Comparison of ENCODE assay signal across 39 cellular contexts in the genomic region with DNA sequence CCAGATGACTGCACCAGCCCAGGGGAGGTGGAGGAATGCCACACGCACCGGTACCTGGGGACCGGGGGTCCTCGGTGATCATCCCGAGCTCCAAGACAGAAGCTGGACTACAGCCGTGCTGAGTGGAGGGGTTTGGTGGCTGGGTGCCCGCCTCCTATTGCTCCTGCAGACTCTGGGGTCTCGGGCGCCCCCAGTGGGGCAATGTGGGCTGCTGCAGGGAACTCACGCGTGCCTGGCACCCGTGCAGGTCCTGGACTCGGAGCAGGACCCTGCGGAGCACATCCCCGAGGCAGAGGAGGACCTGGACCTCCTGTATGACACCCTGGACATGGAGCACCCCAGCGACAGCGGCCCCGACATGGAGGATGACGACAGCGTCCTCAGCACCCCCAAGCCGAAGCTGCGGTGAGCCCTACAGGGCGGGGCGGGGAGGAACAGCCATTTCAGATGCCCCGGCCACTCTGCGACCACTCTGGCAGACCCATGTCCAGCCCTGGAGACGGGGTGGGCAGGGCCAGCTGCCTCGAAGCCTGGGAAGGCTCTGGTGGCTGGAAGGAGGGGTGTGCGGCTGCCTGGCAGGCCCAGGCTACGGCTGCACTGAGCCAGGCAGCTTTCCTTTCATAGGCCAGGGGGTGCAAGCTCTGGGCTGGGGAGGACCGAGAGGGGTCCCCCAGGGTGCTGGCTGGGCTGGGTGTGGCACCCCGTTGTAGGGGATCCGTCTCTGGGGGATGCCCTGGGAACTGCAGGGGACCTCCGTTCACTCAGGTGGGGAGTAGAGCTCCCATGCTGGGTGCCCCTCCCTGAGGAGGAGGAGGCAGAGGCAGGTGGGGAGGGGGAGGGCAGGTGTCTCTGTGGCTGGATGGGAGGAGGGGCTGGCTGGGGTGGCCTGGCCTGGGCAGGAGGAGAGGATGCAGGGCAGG. TPM values are rescaled to one million over a fixed set of nuclear protein-coding genes. Genes with fewer than 3 reads are reported as not detected.
DNase-seq lines count a peak whose midpoint lies in the region; ATAC-seq, FAIRE-seq and TF ChIP-seq lines count a peak whose summit lies in the region.
"Had no signal": no experiment of that assay in that cellular context is flagged by ENCODE, and none has a peak within 500 bp of the region (broad histone marks: within the 10 kb centered on the region; RNA-seq: fewer than 3 reads in every experiment).

No MANE protein-coding gene starts in this region.

- H2BK20ac ChIP-seq in H9 (ENCODE audit: low read depth, low read length, poor library complexity, severe bottlenecking), result no peak overlapping the region

- H4K20me1 ChIP-seq in H9 (ENCODE audit: control insufficient read depth, insufficient read depth, insufficient read length) (no peaks in the 10 kb centered on the region), K562 (replicated peaks; ENCODE audit: control insufficient read depth, insufficient read depth, low read length) (no peaks in the 10 kb centered on the region), osteoblast (ENCODE audit: insufficient read depth, low read length) (no peaks in the 10 kb centered on the region)

- CTCF ChIA-PET in K562 (lab: Yijun Ruan, JAX; ENCODE audit: low intra/inter-chr PET ratio), result no interaction called here

- no peak overlapping the region for H4K5ac ChIP-seq in H9 (ENCODE audit: insufficient read length, low read depth, low read length)

- no peak overlapping the region for H4K91ac ChIP-seq in H9 (ENCODE audit: insufficient read length, low read depth, low read length)

- H3K79me2 ChIP-seq in H9 (ENCODE audit: insufficient read depth, low read length) (no peaks in the 10 kb centered on the region), K562 (ENCODE audit: control insufficient read depth, insufficient read depth, low read length) (no peaks in the 10 kb centered on the region), osteoblast (ENCODE audit: insufficient read depth, low read length) (no peaks in the 10 kb centered on the region)

- H2BK12ac ChIP-seq in H9 (ENCODE audit: insufficient read length, low read depth, low read length), result no peak overlapping the region

- BruUV-seq in K562 (replicated peaks; lab: Mats Ljungman, UMichigan), result no TSS peak

- TF ChIP-seq POLR2A in K562 (conservative IDR thresholded peaks at IDR 0.05), result no peak

- no peak overlapping the region for H3K4me3 Mint-ChIP-seq in H9
- H3K4me3 Mint-ChIP-seq: activated naive CD4-positive, alpha-beta T cell treated with anti-CD3 and anti-CD28 coated beads, Interleukin-2, amount 10 ng/mL, durations not matched to agents 7 days and 5 days; IgD-negative memory B cell; nephron; stimulated activated naive CD8-positive, alpha-beta T cell treated with anti-CD3 and anti-CD28 coated beads, Interleukin-15, Interleukin-2, amounts not matched to agents 100 ng/mL and 50 ng/mL, for 24 hours; T-helper 17 cell had no signal

- no peaks in the 10 kb centered on the region for H3K23me2 ChIP-seq in H9 (ENCODE audit: insufficient read length, low read depth, low read length, poor library complexity, severe bottlenecking)

- peaks cover 8% of the 10 kb centered on the region for H3K27me3 Mint-ChIP-seq in H9 (ENCODE audit: low read depth)
- H3K27me3 Mint-ChIP-seq: activated naive CD4-positive, alpha-beta T cell treated with anti-CD3 and anti-CD28 coated beads, Interleukin-2, amount 10 ng/mL, durations not matched to agents 7 days and 5 days; CD4-positive, CD25-positive, alpha-beta regulatory T cell; stimulated activated naive CD8-positive, alpha-beta T cell treated with anti-CD3 and anti-CD28 coated beads, Interleukin-15, Interleukin-2, amounts not matched to agents 100 ng/mL and 50 ng/mL, for 24 hours; T-helper 17 cell had no signal

- no peak overlapping the region for H2BK5ac ChIP-seq in H9 (ENCODE audit: insufficient read length, low read length)

- H4K8ac ChIP-seq in H9 (replicated peaks; ENCODE audit: insufficient read length, low read depth, low read length), result no peak overlapping the region

- H3K27ac ChIP-seq in right cardiac atrium (ENCODE audit: low read length) (no peak overlapping the region), H9 (ENCODE audit: insufficient read length, low read depth, low read length) (no peak overlapping the region), K562 (ENCODE audit: extremely low read depth, low read depth, low read length) (no peak overlapping the region), osteoblast (ENCODE audit: low read depth, low read length) (no peak overlapping the region)
- H3K27ac ChIP-seq: A549, adrenal gland, body of pancreas, esophagus squamous epithelium, foreskin keratinocyte, lower lobe of right lung, pancreas, thoracic aorta had no signal

- DNase-seq in right cardiac atrium (peak in 2 of 3 donors; percentile 47 to 51), cardiac septum (ENCODE audit: low spot score) (no peak), H9 (peak; percentile 61), K562 (ENCODE audit: extremely low read depth in 1 of 4, low spot score in 3 of 4) (peak; percentile 24 to 52 (median 42)), osteoblast (ENCODE audit: insufficient read length, low spot score, missing footprints) (peak; percentile 86), KG1 (lab: John Stamatoyannopoulos, UW) (no peak), NCI-H524 treated with DMSO at 0.1 percent for 48 hours (lab: John Stamatoyannopoulos, UW) (no peak)
- no peak for DNase-seq in activated CD8-positive, alpha-beta memory T cell treated with anti-CD3 and anti-CD28 coated beads, Interleukin-2, amount 50 U/mL, for 48 hours
- DNase-seq: activated CD4-positive, alpha-beta T cell treated with anti-CD3 and anti-CD28 coated beads, Interleukin-2, amount 50 U/mL, for 48 hours; activated CD4-positive, CD25-positive, alpha-beta regulatory T cell treated with anti-CD3 and anti-CD28 coated beads, Interleukin-2, amount 50 U/mL, for 72 hours; activated CD8-positive, alpha-beta memory T cell treated with anti-CD3 and anti-CD28 coated beads, Interleukin-2, amount 50 U/mL, for 4 hours; activated naive CD4-positive, alpha-beta T cell treated with anti-CD3 and anti-CD28 coated beads, Interleukin-2, amount 10 ng/mL, durations not matched to agents 7 days and 5 days; adrenal gland; body of pancreas; CD4-positive, CD25-positive, alpha-beta regulatory T cell; esophagus squamous epithelium; foreskin keratinocyte; lower lobe of right lung; mucosa of descending colon; NCI-H1092 treated with DMSO at 0.1 percent for 48 hours; NCI-H187 treated with DMSO at 0.1 percent for 48 hours; NCI-H2171; NCI-H510A treated with DMSO at 0.1 percent for 48 hours; PC-3; retina; stimulated activated CD4-positive, alpha-beta T cell treated with anti-CD3 and anti-CD28 coated beads, Interleukin-2, amount 100 ng/mL, for 24 hours; T-helper 17 cell had no signal

- H3K23ac ChIP-seq in H9 (ENCODE audit: insufficient read length, low read depth, low read length), result no peak overlapping the region

- no peaks in the 10 kb centered on the region for H3K27me3 ChIP-seq in right cardiac atrium (ENCODE audit: control insufficient read depth, insufficient read depth)
- no peaks in the 10 kb centered on the region for H3K27me3 ChIP-seq in H9 (ENCODE audit: insufficient read depth, low read length)
- H3K27me3 ChIP-seq in K562 (ENCODE audit: control insufficient read depth in 2 of 2, insufficient read depth in 2 of 2, low read length in 2 of 2), result no peaks in the 10 kb centered on the region
- no peaks in the 10 kb centered on the region for H3K27me3 ChIP-seq in osteoblast (ENCODE audit: insufficient read depth, low read length)
- H3K27me3 ChIP-seq: adrenal gland, body of pancreas, esophagus squamous epithelium, pancreas had no signal

- no peaks in the 10 kb centered on the region for H3K9me3 ChIP-seq in right cardiac atrium (ENCODE audit: control insufficient read depth, low read length)
- H3K9me3 ChIP-seq in H9 (ENCODE audit: control insufficient read depth, low read depth, low read length), result no peaks in the 10 kb centered on the region
- H3K9me3 ChIP-seq in K562 (replicated peaks; ENCODE audit: control insufficient read depth, insufficient read depth, low read depth, low read length), result no peaks in the 10 kb centered on the region
- H3K9me3 ChIP-seq in osteoblast (ENCODE audit: low read depth, low read length), result no peaks in the 10 kb centered on the region
- H3K9me3 ChIP-seq: A549, adrenal gland, body of pancreas, esophagus squamous epithelium, lower lobe of right lung, mucosa of descending colon, pancreas, thoracic aorta had no signal

- in situ Hi-C loops in K562 (cut with MboI), result no loop called here

- peaks cover 8% of the 10 kb centered on the region in 2 experiments for H3K4me1 Mint-ChIP-seq in H9
- H3K4me1 Mint-ChIP-seq: nephron had no signal

- no peak overlapping the region for H3K56ac ChIP-seq in H9 (ENCODE audit: insufficient read length, low read depth, low read length)

- H2AK5ac ChIP-seq in H9 (ENCODE audit: insufficient read length, low read length), result no peak overlapping the region

- H3K18ac ChIP-seq in H9 (ENCODE audit: insufficient read length, low read depth, low read length), result no peak overlapping the region

- no peaks in the 10 kb centered on the region for H3K4me1 ChIP-seq in right cardiac atrium (ENCODE audit: control insufficient read depth, insufficient read depth, low read length)
- H3K4me1 ChIP-seq in H9 (ENCODE audit: insufficient read depth, low read length), result peaks cover 2% of the 10 kb centered on the region; the same call in 1 of the 2 replicates
- peaks cover 8 to 28% of the 10 kb centered on the region in 2 experiments; a peak in 4 of 5 replicates for H3K4me1 ChIP-seq in K562 (replicated peaks in 1 of 2; ENCODE audit: control insufficient read depth in 2 of 2, insufficient read depth in 2 of 2, low read length in 2 of 2)
- no peaks in the 10 kb centered on the region for H3K4me1 ChIP-seq in osteoblast (ENCODE audit: insufficient read depth, low read length)
- H3K4me1 ChIP-seq: A549, adrenal gland, body of pancreas, foreskin keratinocyte, lower lobe of right lung, pancreas had no signal

- H3K9me1 ChIP-seq in K562 (ENCODE audit: control insufficient read depth, insufficient read depth, low read length), result no peaks in the 10 kb centered on the region

- no peaks in the 10 kb centered on the region for H3K79me1 ChIP-seq in H9 (ENCODE audit: insufficient read depth, low read depth, low read length, poor library complexity, severe bottlenecking)

- no peak overlapping the region; the same call in 1 of the 2 replicates for H3K14ac ChIP-seq in H9 (ENCODE audit: insufficient read depth, low read length)

- no peak overlapping the region for H3K4me2 ChIP-seq in H9 (ENCODE audit: insufficient read depth, insufficient read length, low read length)
- no peak overlapping the region for H3K4me2 ChIP-seq in K562 (ENCODE audit: insufficient read depth, low read length)
- no peak overlapping the region for H3K4me2 ChIP-seq in osteoblast (ENCODE audit: insufficient read depth, low read length)
- H3K4me2 ChIP-seq: A549 had no signal

- H3K36me3 Mint-ChIP-seq in H9 (ENCODE audit: insufficient read depth in 1 of 3, low read depth in 3 of 3), result peaks cover 8 to 16% (median 12%) of the 10 kb centered on the region in 3 experiments
- H3K36me3 Mint-ChIP-seq: activated naive CD4-positive, alpha-beta T cell treated with anti-CD3 and anti-CD28 coated beads, Interleukin-2, amount 10 ng/mL, durations not matched to agents 7 days and 5 days; CD4-positive, CD25-positive, alpha-beta regulatory T cell had no signal

- ATAC-seq in right cardiac atrium, result peak in 1 of 2 donors; percentile 12
- ATAC-seq in K562, result peak; percentile 75
- ATAC-seq: body of pancreas, foreskin keratinocyte, HCT116, mucosa of descending colon, PC-3, SK-N-SH treated with all-trans-retinoic acid at 6 μM for 48 hours had no signal

- no peak for FAIRE-seq in K562 (lab: Jason Lieb, UNC)
- FAIRE-seq: A549, endometrium, GM12892, pancreas, urothelium cell line had no signal

- 82% methylated on average over 34 of the region's 34 CpGs for WGBS in right cardiac atrium
- no CpG with 5 or more reads among the region's 34 CpGs for WGBS in H9 (ENCODE audit: extremely low coverage, insufficient read length, low lambda C conversion rate)
- WGBS in K562 (ENCODE audit: insufficient coverage, low coverage, missing lambda C conversion rate), result 38% methylated on average over 20 of the region's 34 CpGs

- no peak overlapping the region for H3K4ac ChIP-seq in H9 (ENCODE audit: low read depth, low read length)

- H3K27ac Mint-ChIP-seq in H9, result no peak overlapping the region
- H3K27ac Mint-ChIP-seq: activated naive CD4-positive, alpha-beta T cell treated with anti-CD3 and anti-CD28 coated beads, Interleukin-2, amount 10 ng/mL, durations not matched to agents 7 days and 5 days; IgD-negative memory B cell; nephron; T-helper 17 cell had no signal

- no peak overlapping the region for H3K4me3 ChIP-seq in right cardiac atrium (ENCODE audit: low read length)
- H3K4me3 ChIP-seq in K562, result no peak overlapping the region
- no peak overlapping the region for H3K4me3 ChIP-seq in osteoblast (ENCODE audit: insufficient read depth, low read length)
- H3K4me3 ChIP-seq: A549, adrenal gland, body of pancreas, esophagus squamous epithelium, lower lobe of right lung, mucosa of descending colon, pancreas, thoracic aorta had no signal

- intact Hi-C loops in right cardiac atrium (cut with DNase I), result loop anchor here in 3 of 4 donors (5.0 to 10.0 kb wide), 3 partner anchors 108 to 156 kb away; partner anchors contain the start of genes CRIP1 (in 1 of the 3) and TMEM121 (in 1 of the 3)
- intact Hi-C loops in cardiac septum (cut with DNase I), result no loop called here
- intact Hi-C loops in K562 (cut with micrococcal nuclease), result no loop called here

- POLR2A ChIA-PET in K562 (lab: Yijun Ruan, JAX), result interaction anchor here (0.6 kb wide), 1 partner anchor 370 kb away, joined by 3 read pairs; no protein-coding TSS in a partner anchor

- H2BK120ac ChIP-seq in H9 (ENCODE audit: low read depth, low read length, poor library complexity, severe bottlenecking), result no peak overlapping the region

- H3T11ph ChIP-seq in H9 (ENCODE audit: low read length), result no peak overlapping the region

- no peak overlapping the region for H2BK15ac ChIP-seq in H9 (ENCODE audit: low read depth, low read length)

- TF ChIP-seq RAD21 in K562 (CRISPR knock-in tag; conservative IDR thresholded peaks at IDR 0.05 in 1 of 2, IDR thresholded peaks at IDR 0.05 in 1 of 2), result no peak

- H2AFZ ChIP-seq in H9 (ENCODE audit: low read length) (no peak overlapping the region), K562 (ENCODE audit: low read depth, low read length) (no peak overlapping the region), osteoblast (ENCODE audit: low read length) (no peak overlapping the region)

- TF ChIP-seq CTCF in H9 (conservative IDR thresholded peaks at IDR 0.05) (peak; percentile 52), K562 (IDR thresholded peaks at IDR 0.05 in 2 of 3, conservative IDR thresholded peaks at IDR 0.05 in 1 of 3; ENCODE audit: insufficient read depth in 2 of 3, low read depth in 1 of 3, low read length in 3 of 3) (peak; percentile 24 to 35 (median 27); a peak in 3 of 6 replicates), osteoblast (IDR thresholded peaks at IDR 0.05; ENCODE audit: extremely low read depth, low read depth, low read length) (no peak)

- H3K9ac ChIP-seq in H9 (ENCODE audit: extremely low read depth, insufficient read length, low read length), result no peak overlapping the region
- H3K9ac ChIP-seq in K562 (ENCODE audit: insufficient read depth in 1 of 2, low read depth in 2 of 2, low read length in 2 of 2), result peak overlapping the region in 1 of 2 experiments; percentile 45; a peak in 2 of 4 replicates

- peaks cover 10% of the 10 kb centered on the region in 2 experiments; a peak in 4 of 5 replicates for H3K9me3 Mint-ChIP-seq in H9
- H3K9me3 Mint-ChIP-seq: activated naive CD4-positive, alpha-beta T cell treated with anti-CD3 and anti-CD28 coated beads, Interleukin-2, amount 10 ng/mL, durations not matched to agents 7 days and 5 days; CD4-positive, CD25-positive, alpha-beta regulatory T cell; IgD-negative memory B cell; stimulated activated naive CD8-positive, alpha-beta T cell treated with anti-CD3 and anti-CD28 coated beads, Interleukin-15, Interleukin-2, amounts not matched to agents 100 ng/mL and 50 ng/mL, for 24 hours had no signal

- TF ChIP-seq EP300 in K562 (IDR thresholded peaks at IDR 0.05; ENCODE audit: low read length), result no peak

- no peaks in the 10 kb centered on the region for H3K36me3 ChIP-seq in K562 (ENCODE audit: control insufficient read depth, insufficient read depth, low read length)
- H3K36me3 ChIP-seq in osteoblast (ENCODE audit: insufficient read depth, low read length), result peaks cover 2% of the 10 kb centered on the region
- H3K36me3 ChIP-seq: adrenal gland had no signal

RNA-seq across cellular contexts. Expression of gene TEX22, which starts 21.6 kb away (rescaled TPM):
- total RNA-seq in right cardiac atrium, result 1 to 10 TPM in 2 of 4 donors, under 1 TPM in 2; 0.46 to 1.9 (median 1.00) TPM
- polyA plus RNA-seq in right cardiac atrium, result 0.05 TPM
- total RNA-seq in cardiac septum, result 0.46 TPM
- total RNA-seq in H9 (2021), result 0.50 and 0.83 TPM in 2 replicates
- total RNA-seq in K562 (2011; cell fraction: chromatin; rRNA removed; ENCODE audit: low replicate concordance), result 2.3 and 5.1 TPM in 2 replicates
- total RNA-seq in K562 (2011; cell fraction: nucleolus; rRNA removed), result 2.6 and 3.8 TPM in 2 replicates
- 1.9 and 2.6 TPM in 2 replicates for total RNA-seq in K562 (2011; cell fraction: nucleoplasm; rRNA removed)
- 0.04 and 0.05 TPM in 2 replicates for total RNA-seq in K562 (2014; rRNA removed)
- total RNA-seq in K562 (2014; rRNA removed; fragmentation: Illumina TruSeq; extraction: Trizol), result 0.06 and 0.55 TPM in 2 replicates
- 0.14 and 0.45 TPM in 2 replicates for total RNA-seq in K562 (2015; rRNA removed; fragmentation: Illumina TruSeq; extraction: Trizol)
- total RNA-seq in K562 (2021), result 1.0 and 1.7 TPM in 2 replicates
- 0.31 and 0.50 TPM in 2 replicates for polyA plus RNA-seq in K562 (2011; rRNA removed)
- polyA plus RNA-seq in K562 (2011; cell fraction: cytosol; rRNA removed), result 0.22 and 0.66 TPM in 2 replicates
- 3.7 and 7.3 TPM in 2 replicates for polyA plus RNA-seq in K562 (2011; cell fraction: nucleus; rRNA removed)
- 0.14 and 0.36 TPM in 2 replicates for polyA plus RNA-seq in K562 (2012)
- 0.04 and 0.14 TPM in 2 replicates for polyA plus RNA-seq in K562 (2014; fragmentation: Illumina TruSeq; extraction: Trizol)
- not detected for polyA plus RNA-seq in K562 (2014; fragmentation: Nextera tagmentation; extraction: Ambion mirVana)
- polyA plus RNA-seq in K562 (2014; rRNA removed), result 0.18 and 0.23 TPM in 2 replicates
- 0.11 and 0.12 TPM in 2 replicates for polyA minus RNA-seq in K562 (2011; rRNA and poly(A)+ RNA removed)
- polyA minus RNA-seq in K562 (2011; cell fraction: cytosol; rRNA and poly(A)+ RNA removed), result not detected in 2 replicates
- 0.56 and 0.94 TPM in 2 replicates for polyA minus RNA-seq in K562 (2011; cell fraction: nucleus; rRNA and poly(A)+ RNA removed)
- under 0.01 and 0.29 TPM in 2 replicates for total RNA-seq in osteoblast
- total RNA-seq: M059J, thoracic aorta had no signal

RNA-seq across cellular contexts. Expression of gene MTA1, which starts 42.8 kb away (rescaled TPM):
- total RNA-seq in right cardiac atrium, result 100 to 1,000 TPM; 121 to 179 (median 157) TPM
- 131 TPM for polyA plus RNA-seq in right cardiac atrium
- 140 TPM for total RNA-seq in cardiac septum
- total RNA-seq in H9 (2021), result 222 and 230 TPM in 2 replicates
- 154 and 390 TPM in 2 replicates for total RNA-seq in K562 (2011; cell fraction: chromatin; rRNA removed; ENCODE audit: low replicate concordance)
- total RNA-seq in K562 (2011; cell fraction: nucleolus; rRNA removed), result 257 and 271 TPM in 2 replicates
- total RNA-seq in K562 (2011; cell fraction: nucleoplasm; rRNA removed), result 138 and 156 TPM in 2 replicates
- 48.1 and 61.0 TPM in 2 replicates for total RNA-seq in K562 (2014; rRNA removed)
- total RNA-seq in K562 (2014; rRNA removed; fragmentation: Illumina TruSeq; extraction: Trizol), result 11.6 and 12.2 TPM in 2 replicates
- 32.3 and 33.4 TPM in 2 replicates for total RNA-seq in K562 (2015; rRNA removed; fragmentation: Illumina TruSeq; extraction: Trizol)
- 107 and 118 TPM in 2 replicates for total RNA-seq in K562 (2021)
- polyA plus RNA-seq in K562 (2011; rRNA removed), result 47.7 and 58.6 TPM in 2 replicates
- 31.6 and 47.1 TPM in 2 replicates for polyA plus RNA-seq in K562 (2011; cell fraction: cytosol; rRNA removed)
- polyA plus RNA-seq in K562 (2011; cell fraction: nucleus; rRNA removed), result 383 and 622 TPM in 2 replicates
- polyA plus RNA-seq in K562 (2012), result 74.0 and 91.7 TPM in 2 replicates
- 29.5 and 45.4 TPM in 2 replicates for polyA plus RNA-seq in K562 (2014; fragmentation: Illumina TruSeq; extraction: Trizol)
- polyA plus RNA-seq in K562 (2014; fragmentation: Nextera tagmentation; extraction: Ambion mirVana), result under 1 TPM; 0.13 to 0.14 TPM
- polyA plus RNA-seq in K562 (2014; rRNA removed), result 90.0 and 103 TPM in 2 replicates
- 13.9 and 22.6 TPM in 2 replicates for polyA minus RNA-seq in K562 (2011; rRNA and poly(A)+ RNA removed)
- polyA minus RNA-seq in K562 (2011; cell fraction: cytosol; rRNA and poly(A)+ RNA removed), result 69.0 and 80.6 TPM in 2 replicates
- polyA minus RNA-seq in K562 (2011; cell fraction: nucleus; rRNA and poly(A)+ RNA removed), result 102 and 104 TPM in 2 replicates
- 60.4 TPM in 2 replicates for total RNA-seq in osteoblast

Comparison
In these comparisons a context has a peak if more than half of its experiments do, and no peak if none do; other contexts are left out.
1. DNase-seq: peak in right cardiac atrium (2 of 3), H9 (single experiment), K562 (4 of 4) and osteoblast (single experiment); none in cardiac septum (single experiment), KG1 (single experiment), NCI-H524 treated with DMSO at 0.1 percent for 48 hours (single experiment) and activated CD8-positive, alpha-beta memory T cell treated with anti-CD3 and anti-CD28 coated beads, Interleukin-2, amount 50 U/mL, for 48 hours (single experiment).
2. intact Hi-C loops: an anchor here in right cardiac atrium (5.0 to 10.0 kb wide); none called in cardiac septum and K562.